1 cellular context compared by ENCODE assay signal in the genomic region with DNA sequence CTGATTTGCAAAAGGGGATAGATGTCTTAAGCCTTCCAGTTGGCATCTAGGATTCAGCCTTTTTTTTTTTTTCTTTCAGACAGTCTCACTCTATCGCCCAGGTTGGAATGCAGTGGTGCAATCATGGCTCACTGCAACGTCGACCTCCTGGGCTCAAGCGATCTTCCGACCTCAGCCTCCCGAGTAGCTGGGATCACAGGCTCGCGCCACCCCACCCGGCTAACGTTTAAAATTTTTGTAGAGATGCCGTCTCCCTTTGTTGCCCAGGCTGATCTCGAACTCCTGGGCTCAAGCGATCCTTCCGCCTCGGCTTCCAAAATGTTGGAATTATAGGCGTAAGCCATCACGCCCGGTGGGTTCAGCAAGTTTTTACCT.
TF ChIP-seq lines count a peak whose summit lies in the region.

No MANE protein-coding gene starts in this region.

TF ChIP-seq in HepG2, 621 proteins besides CTCF, POLR2A, EP300 and RAD21 (continues in another document):
- no peak for TF ChIP-seq AGO2 (optimal IDR thresholded peaks at IDR 0.05; ENCODE audit: low read depth, low read length)
- TF ChIP-seq CBX2 (IDR thresholded peaks at IDR 0.05; ENCODE audit: low read depth, low read length), result no peak
- TF ChIP-seq CBX2 (CRISPR knock-in tag; IDR thresholded peaks at IDR 0.05; ENCODE audit: low read depth), result no peak
- TF ChIP-seq RCOR2 (CRISPR knock-in tag; IDR thresholded peaks at IDR 0.05), result peak; percentile 53; the same call in 1 of the 2 replicates
- 0 out of 2 replicates have a peak, but pooled peaks have one; percentile 18 for TF ChIP-seq TP53 (CRISPR knock-in tag; conservative IDR thresholded peaks at IDR 0.05)
- TF ChIP-seq, protein P1, sequence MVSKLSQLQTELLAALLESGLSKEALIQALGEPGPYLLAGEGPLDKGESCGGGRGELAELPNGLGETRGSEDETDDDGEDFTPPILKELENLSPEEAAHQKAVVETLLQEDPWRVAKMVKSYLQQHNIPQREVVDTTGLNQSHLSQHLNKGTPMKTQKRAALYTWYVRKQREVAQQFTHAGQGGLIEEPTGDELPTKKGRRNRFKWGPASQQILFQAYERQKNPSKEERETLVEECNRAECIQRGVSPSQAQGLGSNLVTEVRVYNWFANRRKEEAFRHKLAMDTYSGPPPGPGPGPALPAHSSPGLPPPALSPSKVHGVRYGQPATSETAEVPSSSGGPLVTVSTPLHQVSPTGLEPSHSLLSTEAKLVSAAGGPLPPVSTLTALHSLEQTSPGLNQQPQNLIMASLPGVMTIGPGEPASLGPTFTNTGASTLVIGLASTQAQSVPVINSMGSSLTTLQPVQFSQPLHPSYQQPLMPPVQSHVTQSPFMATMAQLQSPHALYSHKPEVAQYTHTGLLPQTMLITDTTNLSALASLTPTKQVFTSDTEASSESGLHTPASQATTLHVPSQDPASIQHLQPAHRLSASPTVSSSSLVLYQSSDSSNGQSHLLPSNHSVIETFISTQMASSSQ (IDR thresholded peaks at IDR 0.05; ENCODE audit: low read depth), result no peak
- TF ChIP-seq, protein P1 (CRISPR knock-in tag; IDR thresholded peaks at IDR 0.05; ENCODE audit: borderline replicate concordance), result 0 out of 2 replicates have a peak, but pooled peaks have one; percentile 0
- TF ChIP-seq STAG1 (CRISPR knock-in tag; IDR thresholded peaks at IDR 0.05), result no peak
- no peak for TF ChIP-seq ZNF589 (CRISPR knock-in tag; conservative IDR thresholded peaks at IDR 0.05)
- no peak for TF ChIP-seq IKZF4 (CRISPR knock-in tag; IDR thresholded peaks at IDR 0.05; ENCODE audit: borderline replicate concordance, low read depth, not compliant biosample characterization)
- TF ChIP-seq ZNF460 (CRISPR knock-in tag; IDR thresholded peaks at IDR 0.05; ENCODE audit: borderline replicate concordance), result peak; percentile 99
- 0 out of 2 replicates have a peak, but pooled peaks have one; percentile 5 for TF ChIP-seq ZKSCAN5 (CRISPR knock-in tag; IDR thresholded peaks at IDR 0.05)
- TF ChIP-seq ADNP (CRISPR knock-in tag; IDR thresholded peaks at IDR 0.05), result 0 out of 2 replicates have a peak, but pooled peaks have one; percentile 71
- TF ChIP-seq ATM (IDR thresholded peaks at IDR 0.05; ENCODE audit: borderline replicate concordance), result no peak
- TF ChIP-seq PTBP1 (IDR thresholded peaks at IDR 0.05; ENCODE audit: low read depth, low read length, poor library complexity, severe bottlenecking), result no peak
- TF ChIP-seq ZMYM3 (CRISPR knock-in tag; IDR thresholded peaks at IDR 0.05), result peak; percentile 94
- no peak for TF ChIP-seq DNMT1 (CRISPR knock-in tag; IDR thresholded peaks at IDR 0.05)
- no peak for TF ChIP-seq SALL1 (CRISPR knock-in tag; IDR thresholded peaks at IDR 0.05)
- TF ChIP-seq ELF4 (CRISPR knock-in tag; IDR thresholded peaks at IDR 0.05; ENCODE audit: borderline replicate concordance), result no peak
- TF ChIP-seq ZFP36 (IDR thresholded peaks at IDR 0.05; ENCODE audit: borderline replicate concordance, low read depth, low read length, partially characterized antibody), result no peak
- 0 out of 2 replicates have a peak, but pooled peaks have one; percentile 56 for TF ChIP-seq SMYD3 (CRISPR knock-in tag; IDR thresholded peaks at IDR 0.05)
- TF ChIP-seq, protein P2, sequence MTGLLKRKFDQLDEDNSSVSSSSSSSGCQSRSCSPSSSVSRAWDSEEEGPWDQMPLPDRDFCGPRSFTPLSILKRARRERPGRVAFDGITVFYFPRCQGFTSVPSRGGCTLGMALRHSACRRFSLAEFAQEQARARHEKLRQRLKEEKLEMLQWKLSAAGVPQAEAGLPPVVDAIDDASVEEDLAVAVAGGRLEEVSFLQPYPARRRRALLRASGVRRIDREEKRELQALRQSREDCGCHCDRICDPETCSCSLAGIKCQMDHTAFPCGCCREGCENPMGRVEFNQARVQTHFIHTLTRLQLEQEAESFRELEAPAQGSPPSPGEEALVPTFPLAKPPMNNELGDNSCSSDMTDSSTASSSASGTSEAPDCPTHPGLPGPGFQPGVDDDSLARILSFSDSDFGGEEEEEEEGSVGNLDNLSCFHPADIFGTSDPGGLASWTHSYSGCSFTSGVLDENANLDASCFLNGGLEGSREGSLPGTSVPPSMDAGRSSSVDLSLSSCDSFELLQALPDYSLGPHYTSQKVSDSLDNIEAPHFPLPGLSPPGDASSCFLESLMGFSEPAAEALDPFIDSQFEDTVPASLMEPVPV (CRISPR knock-in tag; IDR thresholded peaks at IDR 0.05), result 0 out of 2 replicates have a peak, but pooled peaks have one; percentile 10
- peak; percentile 85 for TF ChIP-seq KDM1A (CRISPR knock-in tag; IDR thresholded peaks at IDR 0.05)
- no peak for TF ChIP-seq ZFP90 (CRISPR knock-in tag; IDR thresholded peaks at IDR 0.05; ENCODE audit: borderline replicate concordance)
- peak; percentile 91 for TF ChIP-seq ZNF3 (CRISPR knock-in tag; IDR thresholded peaks at IDR 0.05)
- TF ChIP-seq IKZF1 (IDR thresholded peaks at IDR 0.05), result no peak
- peak; percentile 73; the same call in 1 of the 2 replicates for TF ChIP-seq EEA1 (CRISPR knock-in tag; IDR thresholded peaks at IDR 0.05; ENCODE audit: borderline replicate concordance)
- TF ChIP-seq ZNF136 (CRISPR knock-in tag; IDR thresholded peaks at IDR 0.05; ENCODE audit: low read depth), result 0 out of 2 replicates have a peak, but pooled peaks have one; percentile 43
- TF ChIP-seq CEBPG (CRISPR knock-in tag; IDR thresholded peaks at IDR 0.05), result peak; percentile 81
- TF ChIP-seq ZMYM4 (CRISPR knock-in tag; IDR thresholded peaks at IDR 0.05), result no peak
- TF ChIP-seq, protein P3, sequence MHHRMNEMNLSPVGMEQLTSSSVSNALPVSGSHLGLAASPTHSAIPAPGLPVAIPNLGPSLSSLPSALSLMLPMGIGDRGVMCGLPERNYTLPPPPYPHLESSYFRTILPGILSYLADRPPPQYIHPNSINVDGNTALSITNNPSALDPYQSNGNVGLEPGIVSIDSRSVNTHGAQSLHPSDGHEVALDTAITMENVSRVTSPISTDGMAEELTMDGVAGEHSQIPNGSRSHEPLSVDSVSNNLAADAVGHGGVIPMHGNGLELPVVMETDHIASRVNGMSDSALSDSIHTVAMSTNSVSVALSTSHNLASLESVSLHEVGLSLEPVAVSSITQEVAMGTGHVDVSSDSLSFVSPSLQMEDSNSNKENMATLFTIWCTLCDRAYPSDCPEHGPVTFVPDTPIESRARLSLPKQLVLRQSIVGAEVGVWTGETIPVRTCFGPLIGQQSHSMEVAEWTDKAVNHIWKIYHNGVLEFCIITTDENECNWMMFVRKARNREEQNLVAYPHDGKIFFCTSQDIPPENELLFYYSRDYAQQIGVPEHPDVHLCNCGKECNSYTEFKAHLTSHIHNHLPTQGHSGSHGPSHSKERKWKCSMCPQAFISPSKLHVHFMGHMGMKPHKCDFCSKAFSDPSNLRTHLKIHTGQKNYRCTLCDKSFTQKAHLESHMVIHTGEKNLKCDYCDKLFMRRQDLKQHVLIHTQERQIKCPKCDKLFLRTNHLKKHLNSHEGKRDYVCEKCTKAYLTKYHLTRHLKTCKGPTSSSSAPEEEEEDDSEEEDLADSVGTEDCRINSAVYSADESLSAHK (CRISPR knock-in tag; IDR thresholded peaks at IDR 0.05; ENCODE audit: borderline replicate concordance), result no peak
- TF ChIP-seq, protein P4, sequence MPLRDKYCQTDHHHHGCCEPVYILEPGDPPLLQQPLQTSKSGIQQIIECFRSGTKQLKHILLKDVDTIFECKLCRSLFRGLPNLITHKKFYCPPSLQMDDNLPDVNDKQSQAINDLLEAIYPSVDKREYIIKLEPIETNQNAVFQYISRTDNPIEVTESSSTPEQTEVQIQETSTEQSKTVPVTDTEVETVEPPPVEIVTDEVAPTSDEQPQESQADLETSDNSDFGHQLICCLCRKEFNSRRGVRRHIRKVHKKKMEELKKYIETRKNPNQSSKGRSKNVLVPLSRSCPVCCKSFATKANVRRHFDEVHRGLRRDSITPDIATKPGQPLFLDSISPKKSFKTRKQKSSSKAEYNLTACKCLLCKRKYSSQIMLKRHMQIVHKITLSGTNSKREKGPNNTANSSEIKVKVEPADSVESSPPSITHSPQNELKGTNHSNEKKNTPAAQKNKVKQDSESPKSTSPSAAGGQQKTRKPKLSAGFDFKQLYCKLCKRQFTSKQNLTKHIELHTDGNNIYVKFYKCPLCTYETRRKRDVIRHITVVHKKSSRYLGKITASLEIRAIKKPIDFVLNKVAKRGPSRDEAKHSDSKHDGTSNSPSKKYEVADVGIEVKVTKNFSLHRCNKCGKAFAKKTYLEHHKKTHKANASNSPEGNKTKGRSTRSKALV (CRISPR knock-in tag; IDR thresholded peaks at IDR 0.05), result 0 out of 2 replicates have a peak, but pooled peaks have one; percentile 12
- 0 out of 2 replicates have a peak, but pooled peaks have one; percentile 82 for TF ChIP-seq SATB2 (CRISPR knock-in tag; IDR thresholded peaks at IDR 0.05)
- 0 out of 2 replicates have a peak, but pooled peaks have one; percentile 11 for TF ChIP-seq NFKB2 (CRISPR knock-in tag; IDR thresholded peaks at IDR 0.05; ENCODE audit: borderline replicate concordance)
- TF ChIP-seq, protein P5, sequence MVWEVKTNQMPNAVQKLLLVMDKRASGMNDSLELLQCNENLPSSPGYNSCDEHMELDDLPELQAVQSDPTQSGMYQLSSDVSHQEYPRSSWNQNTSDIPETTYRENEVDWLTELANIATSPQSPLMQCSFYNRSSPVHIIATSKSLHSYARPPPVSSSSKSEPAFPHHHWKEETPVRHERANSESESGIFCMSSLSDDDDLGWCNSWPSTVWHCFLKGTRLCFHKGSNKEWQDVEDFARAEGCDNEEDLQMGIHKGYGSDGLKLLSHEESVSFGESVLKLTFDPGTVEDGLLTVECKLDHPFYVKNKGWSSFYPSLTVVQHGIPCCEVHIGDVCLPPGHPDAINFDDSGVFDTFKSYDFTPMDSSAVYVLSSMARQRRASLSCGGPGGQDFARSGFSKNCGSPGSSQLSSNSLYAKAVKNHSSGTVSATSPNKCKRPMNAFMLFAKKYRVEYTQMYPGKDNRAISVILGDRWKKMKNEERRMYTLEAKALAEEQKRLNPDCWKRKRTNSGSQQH (CRISPR knock-in tag; IDR thresholded peaks at IDR 0.05; ENCODE audit: low read depth), result 0 out of 2 replicates have a peak, but pooled peaks have one; percentile 36
- TF ChIP-seq ZNF34 (CRISPR knock-in tag; IDR thresholded peaks at IDR 0.05; ENCODE audit: borderline replicate concordance), result peak; percentile 0; the same call in 1 of the 2 replicates
- TF ChIP-seq, protein P6, sequence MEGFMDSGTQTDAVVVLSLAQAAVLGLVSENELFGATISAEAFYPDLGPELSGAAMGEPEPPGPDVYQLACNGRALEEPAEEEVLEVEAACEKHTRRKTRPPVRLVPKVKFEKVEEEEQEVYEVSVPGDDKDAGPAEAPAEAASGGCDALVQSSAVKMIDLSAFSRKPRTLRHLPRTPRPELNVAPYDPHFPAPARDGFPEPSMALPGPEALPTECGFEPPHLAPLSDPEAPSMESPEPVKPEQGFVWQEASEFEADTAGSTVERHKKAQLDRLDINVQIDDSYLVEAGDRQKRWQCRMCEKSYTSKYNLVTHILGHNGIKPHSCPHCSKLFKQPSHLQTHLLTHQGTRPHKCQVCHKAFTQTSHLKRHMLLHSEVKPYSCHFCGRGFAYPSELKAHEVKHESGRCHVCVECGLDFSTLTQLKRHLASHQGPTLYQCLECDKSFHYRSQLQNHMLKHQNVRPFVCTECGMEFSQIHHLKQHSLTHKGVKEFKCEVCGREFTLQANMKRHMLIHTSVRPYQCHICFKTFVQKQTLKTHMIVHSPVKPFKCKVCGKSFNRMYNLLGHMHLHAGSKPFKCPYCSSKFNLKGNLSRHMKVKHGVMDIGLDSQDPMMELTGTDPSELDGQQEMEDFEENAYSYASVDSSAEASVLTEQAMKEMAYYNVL (CRISPR knock-in tag; IDR thresholded peaks at IDR 0.05; ENCODE audit: borderline replicate concordance), result peak; percentile 7; the same call in 1 of the 2 replicates
- TF ChIP-seq U2AF2 (IDR thresholded peaks at IDR 0.05; ENCODE audit: low read depth, low read length), result no peak
- 0 out of 2 replicates have a peak, but pooled peaks have one; percentile 68 for TF ChIP-seq HOXA5 (CRISPR knock-in tag; IDR thresholded peaks at IDR 0.05)
- no peak for TF ChIP-seq ZNF17 (CRISPR knock-in tag; IDR thresholded peaks at IDR 0.05)
- peak; percentile 16; the same call in 1 of the 2 replicates for TF ChIP-seq SRY (CRISPR knock-in tag; IDR thresholded peaks at IDR 0.05)
- peak; percentile 20; the same call in 1 of the 2 replicates for TF ChIP-seq ZNF12 (CRISPR knock-in tag; IDR thresholded peaks at IDR 0.05)
- no peak for TF ChIP-seq ATF7 (IDR thresholded peaks at IDR 0.05)
- 0 out of 2 replicates have a peak, but pooled peaks have one; percentile 0 for TF ChIP-seq ATF7 (CRISPR knock-in tag; IDR thresholded peaks at IDR 0.05)
- TF ChIP-seq RXRA (CRISPR knock-in tag; IDR thresholded peaks at IDR 0.05), result no peak
- TF ChIP-seq KLF12 (CRISPR knock-in tag; IDR thresholded peaks at IDR 0.05; ENCODE audit: borderline replicate concordance), result peak; percentile 24; the same call in 1 of the 2 replicates
- no peak for TF ChIP-seq ATAD3A (CRISPR knock-in tag; IDR thresholded peaks at IDR 0.05)
- TF ChIP-seq, protein P7, sequence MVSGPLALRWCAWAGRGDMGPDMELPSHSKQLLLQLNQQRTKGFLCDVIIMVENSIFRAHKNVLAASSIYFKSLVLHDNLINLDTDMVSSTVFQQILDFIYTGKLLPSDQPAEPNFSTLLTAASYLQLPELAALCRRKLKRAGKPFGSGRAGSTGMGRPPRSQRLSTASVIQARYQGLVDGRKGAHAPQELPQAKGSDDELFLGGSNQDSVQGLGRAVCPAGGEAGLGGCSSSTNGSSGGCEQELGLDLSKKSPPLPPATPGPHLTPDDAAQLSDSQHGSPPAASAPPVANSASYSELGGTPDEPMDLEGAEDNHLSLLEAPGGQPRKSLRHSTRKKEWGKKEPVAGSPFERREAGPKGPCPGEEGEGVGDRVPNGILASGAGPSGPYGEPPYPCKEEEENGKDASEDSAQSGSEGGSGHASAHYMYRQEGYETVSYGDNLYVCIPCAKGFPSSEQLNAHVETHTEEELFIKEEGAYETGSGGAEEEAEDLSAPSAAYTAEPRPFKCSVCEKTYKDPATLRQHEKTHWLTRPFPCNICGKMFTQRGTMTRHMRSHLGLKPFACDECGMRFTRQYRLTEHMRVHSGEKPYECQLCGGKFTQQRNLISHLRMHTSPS (CRISPR knock-in tag; IDR thresholded peaks at IDR 0.05; ENCODE audit: low read depth), result no peak
- TF ChIP-seq, protein P8, sequence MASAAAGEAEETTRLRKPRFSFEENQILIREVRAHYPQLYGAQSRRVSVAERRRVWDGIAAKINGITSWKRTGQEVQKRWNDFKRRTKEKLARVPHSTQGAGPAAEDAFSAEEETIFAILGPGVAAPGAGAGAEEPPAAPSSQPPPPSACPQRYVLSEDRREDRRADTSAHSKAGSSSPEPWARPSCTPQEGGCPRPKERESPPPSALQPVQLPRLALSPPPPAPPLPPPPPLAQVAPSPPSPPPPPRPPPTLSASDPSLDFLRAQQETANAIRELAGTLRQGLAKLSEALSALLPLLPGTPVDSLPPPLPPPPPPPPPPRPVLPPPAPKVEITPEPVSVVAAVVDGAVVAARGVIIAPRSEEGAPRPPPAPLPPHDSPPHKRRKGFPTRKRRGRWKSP (CRISPR knock-in tag; IDR thresholded peaks at IDR 0.05), result no peak
